In genomic region chr9:136728080-136728547, GRCh38 we compare ENCODE assay signal across 8 cellular contexts. TPM values are rescaled to one million over a fixed set of nuclear protein-coding genes. Genes with fewer than 3 reads are reported as not detected.
DNase-seq lines count a peak whose midpoint lies in the region; ATAC-seq and TF ChIP-seq lines count a peak whose summit lies in the region.

No MANE protein-coding gene starts in this region.

- H3K4me1 Mint-ChIP-seq in chondrocyte (ENCODE audit: low read depth) = peaks cover 44% of the 10 kb centered on the region

- H3K36me3 Mint-ChIP-seq in chondrocyte (ENCODE audit: low read depth) = peaks cover 21% of the 10 kb centered on the region

- intact Hi-C loops in left colon (cut with DNase I, micrococcal nuclease) = no loop called here

- peak overlapping the region; percentile 79 for H2AFZ ChIP-seq in ACC112 (ENCODE audit: low read length, unreplicated experiment)

- DNase-seq in NCI-H226 (peak; percentile 72), chondrocyte (ENCODE audit: low spot score) (no peak), left colon (peak; percentile 81 to 94)
- DNase-seq in activated CD4-positive, alpha-beta T cell treated with anti-CD3 and anti-CD28 coated beads for 1 hour = peak; percentile 93
- peak; percentile 86 to 97 (median 90) for DNase-seq in stimulated activated CD4-positive, alpha-beta T cell treated with anti-CD3 and anti-CD28 coated beads, Interleukin-1b, Interleukin-23, amount 100 ng/mL, for 24 hours (ENCODE audit: low read depth in 4 of 4, low spot score in 1 of 4)

- peaks cover 20% of the 10 kb centered on the region for H3K4me1 ChIP-seq in ACC112 (ENCODE audit: control insufficient read depth, insufficient read depth, low read length, unreplicated experiment)

- no peaks in the 10 kb centered on the region for H3K9me3 Mint-ChIP-seq in chondrocyte (ENCODE audit: low read depth)

- H3K36me3 ChIP-seq in ACC112 (ENCODE audit: insufficient read depth, low read length) = peaks cover 23% of the 10 kb centered on the region; the same call in 1 of the 2 replicates

- peak overlapping the region; percentile 33; the same call in 1 of the 2 replicates for H3K27ac ChIP-seq in ACC112 (ENCODE audit: low read depth, low read length)

- no peaks in the 10 kb centered on the region for H3K27me3 ChIP-seq in ACC112 (ENCODE audit: insufficient read depth, low read length)

- peak; percentile 99 for TF ChIP-seq POLR2A in GM18526 (IDR thresholded peaks at IDR 0.05; ENCODE audit: extremely low read depth, insufficient read length)

- peak; percentile 91 for TF ChIP-seq CTCF in chondrocyte (IDR thresholded peaks at IDR 0.05)

- peak overlapping the region; percentile 90 for H3K4me3 Mint-ChIP-seq in chondrocyte (ENCODE audit: unreplicated experiment)

- ATAC-seq in HG03097 (IDR thresholded peaks at IDR 0.05; ENCODE audit: low FRiP score, unreplicated experiment) (peak; percentile 69), left colon (peak; percentile 69)

- peak overlapping the region; percentile 99 for H3K4me3 ChIP-seq in ACC112 (ENCODE audit: low read depth, low read length)

- no peaks in the 10 kb centered on the region for H3K27me3 Mint-ChIP-seq in chondrocyte (ENCODE audit: low read depth)

- peaks cover 42% of the 10 kb centered on the region for H3K79me2 ChIP-seq in ACC112 (ENCODE audit: control insufficient read depth, insufficient read depth, low read length, unreplicated experiment)

- H3K27ac Mint-ChIP-seq in chondrocyte (ENCODE audit: unreplicated experiment) = no peak overlapping the region

RNA-seq across cellular contexts. Expression of gene LCN10, which starts 14.6 kb away (rescaled TPM):
- total RNA-seq in chondrocyte = not detected in 3 replicates
- total RNA-seq in left colon = 1 to 10 TPM; 1.2 to 2.4 TPM

RNA-seq across cellular contexts. Expression of gene DIPK1B, which starts 15.7 kb away (rescaled TPM):
- total RNA-seq in chondrocyte = 8.2 to 9.2 TPM (median 8.5 TPM) in 3 replicates
- 1 to 10 TPM; 1.3 to 2.1 TPM for total RNA-seq in left colon

RNA-seq across cellular contexts. Expression of gene LCN6, which starts 20.2 kb away (rescaled TPM):
- total RNA-seq in chondrocyte (not detected in 3 replicates), left colon (1 to 10 TPM; 1.0 to 3.6 TPM)

RNA-seq across cellular contexts. Expression of gene LCN8, which starts 29.9 kb away (rescaled TPM):
- not detected in 3 replicates for total RNA-seq in chondrocyte
- under 1 TPM in 1 of 2 donors, not detected in 1; 0.36 TPM for total RNA-seq in left colon

RNA-seq across cellular contexts. Expression of gene LCN15, which starts 36.2 kb away (rescaled TPM):
- total RNA-seq in chondrocyte (not detected in 3 replicates), left colon (10 to 100 TPM in 1 of 2 donors, 1 to 10 TPM in 1; 8.0 to 15.9 TPM)
